In the genomic region with DNA sequence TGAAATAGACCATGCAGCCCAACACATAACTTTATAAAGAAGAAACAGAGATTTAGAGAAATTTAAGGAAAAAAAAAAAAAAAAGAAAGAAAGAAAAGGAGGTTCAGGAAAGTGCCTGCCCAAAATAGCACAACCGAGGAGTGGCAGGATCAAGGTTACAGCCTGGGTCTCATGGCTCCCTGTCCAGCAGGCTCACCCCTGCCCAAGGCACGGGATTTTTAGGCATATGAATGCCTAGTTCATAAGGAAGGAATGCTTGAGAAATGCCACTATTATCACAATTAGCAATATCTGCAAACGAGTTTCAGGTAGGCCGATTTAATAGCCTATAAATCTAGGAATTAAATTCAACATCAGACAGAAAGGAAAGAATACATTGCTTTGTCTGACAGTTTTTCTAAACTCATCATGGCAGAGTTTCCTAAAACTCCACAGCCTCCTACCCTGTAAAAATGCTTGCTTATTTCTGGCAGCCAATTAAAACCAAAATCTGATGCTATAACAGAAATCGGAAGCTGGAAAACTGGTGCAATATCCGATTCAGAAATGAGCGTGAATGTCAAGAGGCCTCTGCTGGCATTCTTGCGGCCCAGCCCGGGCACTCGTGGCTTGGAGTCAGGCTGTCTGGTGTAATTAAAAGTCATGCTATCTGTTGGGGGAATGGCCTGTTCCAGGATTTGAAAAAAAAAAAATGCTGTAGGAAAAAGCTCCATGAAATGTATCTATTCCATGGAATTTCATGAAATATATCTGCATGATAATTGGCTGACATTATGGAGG, we compare ENCODE assay signal across 24 cellular contexts.
A peak's percentile ranks its signal among the peaks of the same experiment; 100 is the strongest.
DNase-seq lines count a peak whose midpoint lies in the region; ATAC-seq, FAIRE-seq and TF ChIP-seq lines count a peak whose summit lies in the region.
"Had no signal": no experiment of that assay in that cellular context is flagged by ENCODE, and none has a peak within 500 bp of the region (broad histone marks: within the 10 kb centered on the region; RNA-seq: fewer than 3 reads in every experiment).

No MANE protein-coding gene starts in this region.

- H3K9me3 Mint-ChIP-seq in MCF 10A (ENCODE audit: unreplicated experiment), result no peaks in the 10 kb centered on the region
- H3K9me3 Mint-ChIP-seq: activated naive CD4-positive, alpha-beta T cell treated with anti-CD3 and anti-CD28 coated beads, Interleukin-2, amount 10 ng/mL, durations not matched to agents 7 days and 5 days; CD4-positive, alpha-beta memory T cell; natural killer cell treated with Interleukin-12 subunit alpha and Interleukin-12 subunit beta and Interleukin-15 and Interleukin-18, amount 100 ng/mL, for 72 hours had no signal

- peaks cover 57% of the 10 kb centered on the region for H3K27me3 Mint-ChIP-seq in MCF 10A (ENCODE audit: insufficient read depth, unreplicated experiment)

- intact Hi-C loops in MCF 10A (cut with micrococcal nuclease), result no loop called here

- peak; percentile 29 for FAIRE-seq in D721Med (lab: Jason Lieb, UNC)
- FAIRE-seq: keratinocyte had no signal

- no TSS peak for BruUV-seq in MCF 10A (replicated peaks; lab: Mats Ljungman, UMichigan)

- no peak overlapping the region for H3K4me3 Mint-ChIP-seq in MCF 10A (ENCODE audit: unreplicated experiment)
- H3K4me3 Mint-ChIP-seq: activated CD8-positive, alpha-beta T cell treated with anti-CD3 and anti-CD28 coated beads, Interleukin-2, amount 10 ng/mL, durations not matched to agents 7 days and 5 days; activated naive CD4-positive, alpha-beta T cell treated with anti-CD3 and anti-CD28 coated beads, Interleukin-2, amount 10 ng/mL, durations not matched to agents 7 days and 5 days; brain; CD4-positive, alpha-beta memory T cell; natural killer cell treated with Interleukin-12 subunit alpha and Interleukin-12 subunit beta and Interleukin-15 and Interleukin-18, amount 100 ng/mL, for 72 hours had no signal

- no peaks in the 10 kb centered on the region for H3K36me3 Mint-ChIP-seq in MCF 10A (ENCODE audit: insufficient read depth, unreplicated experiment)
- H3K36me3 Mint-ChIP-seq: activated naive CD4-positive, alpha-beta T cell treated with anti-CD3 and anti-CD28 coated beads, Interleukin-2, amount 10 ng/mL, durations not matched to agents 7 days and 5 days; brain; CD4-positive, alpha-beta memory T cell; natural killer cell treated with Interleukin-12 subunit alpha and Interleukin-12 subunit beta and Interleukin-15 and Interleukin-18, amount 100 ng/mL, for 72 hours had no signal

- TF ChIP-seq CTCF in D721Med (IDR thresholded peaks at IDR 0.05; ENCODE audit: insufficient read depth, missing control alignments) (no peak), osteoblast (IDR thresholded peaks at IDR 0.05; ENCODE audit: extremely low read depth, low read depth, low read length) (no peak), MCF 10A (IDR thresholded peaks at IDR 0.05; ENCODE audit: unreplicated experiment) (no peak)

- POLR2A ChIA-PET in MCF 10A (lab: Yijun Ruan, JAX), result no interaction called here

- H3K4me1 Mint-ChIP-seq in MCF 10A (ENCODE audit: insufficient read depth, unreplicated experiment), result no peaks in the 10 kb centered on the region
- H3K4me1 Mint-ChIP-seq: activated naive CD4-positive, alpha-beta T cell treated with anti-CD3 and anti-CD28 coated beads, Interleukin-2, amount 10 ng/mL, durations not matched to agents 7 days and 5 days; CD4-positive, alpha-beta memory T cell had no signal

- H3K79me2 ChIP-seq in osteoblast (ENCODE audit: insufficient read depth, low read length), result no peaks in the 10 kb centered on the region

- H3K36me3 ChIP-seq in SJCRH30 (no peaks in the 10 kb centered on the region), osteoblast (ENCODE audit: insufficient read depth, low read length) (no peaks in the 10 kb centered on the region)
- H3K36me3 ChIP-seq: adrenal gland had no signal

- 0 out of 2 replicates have a peak, but pooled peaks cover 3% of the 10 kb centered on the region for H3K9me3 ChIP-seq in SJCRH30 (replicated peaks)
- H3K9me3 ChIP-seq in osteoblast (ENCODE audit: low read depth, low read length), result no peaks in the 10 kb centered on the region
- H3K9me3 ChIP-seq: adrenal gland had no signal

- CTCF ChIA-PET in MCF 10A (lab: Yijun Ruan, JAX), result no interaction called here

- ATAC-seq in GM21529 (IDR thresholded peaks at IDR 0.05; ENCODE audit: unreplicated experiment), result no peak
- ATAC-seq: activated CD8-positive, alpha-beta T cell treated with anti-CD3 and anti-CD28 coated beads, Interleukin-2, amount 10 ng/mL, durations not matched to agents 7 days and 5 days; natural killer cell treated with Interleukin-12 subunit alpha and Interleukin-12 subunit beta and Interleukin-15 and Interleukin-18, amount 100 ng/mL, for 72 hours; stimulated activated naive CD8-positive, alpha-beta T cell treated with anti-CD3 and anti-CD28 coated beads, Interleukin-15, Interleukin-2, amounts not matched to agents 100 U/mL and 50 U/mL, for 24 hours had no signal

- H3K4me1 ChIP-seq in SJCRH30 (peaks cover 3% of the 10 kb centered on the region; the same call in 1 of the 2 replicates), osteoblast (ENCODE audit: insufficient read depth, low read length) (no peaks in the 10 kb centered on the region)
- H3K4me1 ChIP-seq: adrenal gland had no signal

- peak overlapping the region; percentile 10; the same call in 1 of the 2 replicates for H3K27ac ChIP-seq in SJCRH30
- no peak overlapping the region for H3K27ac ChIP-seq in osteoblast (ENCODE audit: low read depth, low read length)
- H3K27ac ChIP-seq: epithelial cell of prostate, GM23248 had no signal

- peak overlapping the region; percentile 47 for H2AFZ ChIP-seq in osteoblast (ENCODE audit: low read length)
- H2AFZ ChIP-seq: GM23248 had no signal

- peak overlapping the region; percentile 39 for H3K4me2 ChIP-seq in osteoblast (ENCODE audit: insufficient read depth, low read length)

- no peak for DNase-seq in D721Med (ENCODE audit: insufficient read length, low spot score)
- peak; percentile 21 to 38 for DNase-seq in SJCRH30
- peak; percentile 57 for DNase-seq in fibroblast of gingiva (ENCODE audit: low read depth)
- DNase-seq in osteoblast (ENCODE audit: insufficient read length, low spot score, missing footprints), result no peak
- no peak for DNase-seq in HCEC 1CT
- no peak for DNase-seq in MCF 10A (ENCODE audit: unreplicated experiment)
- no peak for DNase-seq in activated effector memory CD4-positive, alpha-beta T cell treated with anti-CD3 and anti-CD28 coated beads, Interleukin-2, amount 50 U/mL, for 16 hours
- DNase-seq: activated CD8-positive, alpha-beta T cell treated with anti-CD3 and anti-CD28 coated beads, Interleukin-2, amount 10 ng/mL, durations not matched to agents 7 days and 5 days; activated naive CD4-positive, alpha-beta T cell treated with anti-CD3 and anti-CD28 coated beads, Interleukin-2, amount 10 ng/mL, durations not matched to agents 7 days and 5 days; adrenal gland; CD4-positive, alpha-beta memory T cell; effector CD8-positive, alpha-beta T cell; GM23248; NCI-H1048; NCI-H1694 treated with DMSO at 0.1 percent for 48 hours; NCI-H526; OCI-M1; stimulated activated CD4-positive, alpha-beta T cell treated with anti-CD3 and anti-CD28 coated beads, Interleukin-1b, Interleukin-23, amount 100 ng/mL, for 48 hours; stimulated activated naive CD8-positive, alpha-beta T cell treated with anti-CD3 and anti-CD28 coated beads, Interleukin-15, Interleukin-2, amounts not matched to agents 100 U/mL and 50 U/mL, for 24 hours had no signal

- H3K4me3 ChIP-seq in SJCRH30 (no peak overlapping the region), osteoblast (ENCODE audit: insufficient read depth, low read length) (no peak overlapping the region)
- H3K4me3 ChIP-seq: adrenal gland, GM23248 had no signal

- no peak overlapping the region for H3K27ac Mint-ChIP-seq in MCF 10A (ENCODE audit: low read depth, unreplicated experiment)
- H3K27ac Mint-ChIP-seq: activated CD8-positive, alpha-beta T cell treated with anti-CD3 and anti-CD28 coated beads, Interleukin-2, amount 10 ng/mL, durations not matched to agents 7 days and 5 days; activated naive CD4-positive, alpha-beta T cell treated with anti-CD3 and anti-CD28 coated beads, Interleukin-2, amount 10 ng/mL, durations not matched to agents 7 days and 5 days; CD4-positive, alpha-beta memory T cell; natural killer cell treated with Interleukin-12 subunit alpha and Interleukin-12 subunit beta and Interleukin-15 and Interleukin-18, amount 100 ng/mL, for 72 hours had no signal

- no peaks in the 10 kb centered on the region for H4K20me1 ChIP-seq in osteoblast (ENCODE audit: insufficient read depth, low read length)

- H3K27me3 ChIP-seq in SJCRH30, result no peaks in the 10 kb centered on the region
- H3K27me3 ChIP-seq in osteoblast (ENCODE audit: insufficient read depth, low read length), result peaks cover 8% of the 10 kb centered on the region
- H3K27me3 ChIP-seq: adrenal gland had no signal

Comparison
In these comparisons a context has a peak if more than half of its experiments do, and no peak if none do; other contexts are left out.
1. DNase-seq: peak in SJCRH30 (2 of 2) and fibroblast of gingiva (single experiment); none in D721Med (single experiment), osteoblast (single experiment), HCEC 1CT (single experiment), MCF 10A (single experiment) and activated effector memory CD4-positive, alpha-beta T cell treated with anti-CD3 and anti-CD28 coated beads, Interleukin-2, amount 50 U/mL, for 16 hours (single experiment).